Comparison of ENCODE assay signal across 8 cellular contexts in genomic region chr1:203286161-203286984, GRCh38. TPM values are rescaled to one million over a fixed set of nuclear protein-coding genes. Genes with fewer than 3 reads are reported as not detected.
DNase-seq lines count a peak whose midpoint lies in the region; ATAC-seq and TF ChIP-seq lines count a peak whose summit lies in the region.

No MANE protein-coding gene starts in this region.

- peak; percentile 25 for DNase-seq in SIG-M5 treated with dmso at 0.1 percent for 504 hours (lab: John Stamatoyannopoulos, UW; ENCODE audit: unreplicated experiment)
- no peak for DNase-seq in SIG-M5 (lab: John Stamatoyannopoulos, UW)
- peak; percentile 82 for DNase-seq in medulla oblongata (ENCODE audit: extremely low spot score)
- DNase-seq in testis, result no peak
- no peak for DNase-seq in NCI-H524 treated with DMSO at 0.1 percent for 48 hours (lab: John Stamatoyannopoulos, UW)
- no peak for DNase-seq in brain microvascular endothelial cell

- no peaks in the 10 kb centered on the region for H3K36me3 ChIP-seq in testis (ENCODE audit: low read depth, missing control alignments)
- no peaks in the 10 kb centered on the region for H3K36me3 ChIP-seq in brain microvascular endothelial cell (replicated peaks)

- H3K9me3 ChIP-seq in testis, result no peaks in the 10 kb centered on the region

- in situ Hi-C loops in brain microvascular endothelial cell (cut with HindIII; ENCODE audit: low pct_ligation_motif_present, low sequenced_read_pairs), result no loop called here

- no peak overlapping the region for H3K4me3 ChIP-seq in testis
- no peak overlapping the region for H3K4me3 ChIP-seq in brain microvascular endothelial cell (ENCODE audit: low read depth, low read length)

- H3K27ac ChIP-seq in adipose tissue (ENCODE audit: low read depth, low read length), result peak overlapping the region; percentile 94
- peak overlapping the region; percentile 20 to 73 for H3K27ac ChIP-seq in testis
- H3K27ac ChIP-seq in brain microvascular endothelial cell, result no peak overlapping the region

- intact Hi-C loops in testis (cut with DNase I; ENCODE audit: low total_unique reads), result no loop called here

- WGBS in adipose tissue, 3 donors, result 34 to 44% (median 43%) methylated on average over 9 of the region's 9 CpGs
- WGBS in testis, 2 donors, result 49 to 62% methylated on average over 6 to 9 of the region's 9 CpGs

- TF ChIP-seq CTCF in testis (IDR thresholded peaks at IDR 0.05) (no peak), brain microvascular endothelial cell (IDR thresholded peaks at IDR 0.05; ENCODE audit: low read depth, low read length, missing control alignments) (no peak)

- peaks cover 43% of the 10 kb centered on the region for H3K4me1 ChIP-seq in testis

- no peak for ATAC-seq in HG02759 (IDR thresholded peaks at IDR 0.05; ENCODE audit: unreplicated experiment)

- H3K27me3 ChIP-seq in testis, result no peaks in the 10 kb centered on the region
- peaks cover 5% of the 10 kb centered on the region for H3K27me3 ChIP-seq in brain microvascular endothelial cell (replicated peaks)

- TF ChIP-seq POLR2A in testis (IDR thresholded peaks at IDR 0.05), result no peak

RNA-seq across cellular contexts. Expression of gene BTG2, which starts 18.9 kb away (rescaled TPM):
- polyA plus RNA-seq in adipose tissue, result 100 to 1,000 TPM; 292 to 386 (median 336) TPM
- total RNA-seq in testis, result 10 to 100 TPM; 14.5 to 23.8 TPM
- polyA plus RNA-seq in testis (ENCODE audit: insufficient read depth, low read depth, low replicate concordance), result 25.4 TPM

RNA-seq across cellular contexts. Expression of gene CHIT1, which starts 56.9 kb away (rescaled TPM):
- under 1 TPM; 0.07 to 0.34 (median 0.12) TPM for polyA plus RNA-seq in adipose tissue
- total RNA-seq in testis, result under 1 TPM; 0.08 to 0.62 TPM
- 9.9 TPM for polyA plus RNA-seq in testis (ENCODE audit: insufficient read depth, low read depth, low replicate concordance)

Comparison
In these comparisons a context has a peak if more than half of its experiments do, and no peak if none do; other contexts are left out.
1. DNase-seq: peak in SIG-M5 treated with dmso at 0.1 percent for 504 hours (single experiment) and medulla oblongata (single experiment); none in SIG-M5 (single experiment), testis (single experiment), NCI-H524 treated with DMSO at 0.1 percent for 48 hours (single experiment) and brain microvascular endothelial cell (single experiment).
2. RNA of gene BTG2, which starts 18.9 kb away (polyA plus RNA-seq): 292 to 386 TPM in adipose tissue; 25.4 TPM in testis (single experiment); every median in the first group is over 10 times any median in the second.